21 cellular contexts compared by ENCODE assay signal in the genomic region with DNA sequence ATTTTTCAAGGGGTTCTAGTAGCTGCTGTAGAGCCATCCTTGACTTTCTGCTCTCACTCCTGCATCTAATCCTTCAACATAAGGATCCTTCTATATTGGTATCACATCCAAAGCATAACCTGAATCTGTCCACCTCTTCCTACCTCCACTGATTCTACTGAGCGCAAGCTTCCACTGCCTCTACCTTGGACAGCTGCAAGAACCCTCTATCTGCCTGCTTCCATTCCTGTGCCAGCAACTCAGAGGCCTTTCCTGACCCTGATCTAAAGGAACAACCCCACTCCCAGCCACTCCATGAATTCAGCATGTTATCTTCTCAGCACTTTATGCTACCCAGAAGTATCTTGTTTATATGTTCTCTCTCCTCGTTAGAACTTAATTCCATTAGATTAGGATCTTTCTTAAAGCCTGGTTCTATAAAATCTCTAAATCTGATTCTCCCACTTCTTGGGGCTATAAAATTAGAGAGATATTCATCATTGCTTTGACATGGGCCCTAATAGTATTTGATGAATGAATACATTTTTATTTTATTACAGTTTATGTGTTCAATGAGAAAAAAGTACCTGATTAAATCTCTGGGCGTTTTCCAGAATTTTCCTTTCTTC. TPM values are rescaled to one million over a fixed set of nuclear protein-coding genes. Genes with fewer than 3 reads are reported as not detected.
A peak's percentile ranks its signal among the peaks of the same experiment; 100 is the strongest.
DNase-seq lines count a peak whose midpoint lies in the region; ATAC-seq, FAIRE-seq and TF ChIP-seq lines count a peak whose summit lies in the region.
"Had no signal": no experiment of that assay in that cellular context is flagged by ENCODE, and none has a peak within 500 bp of the region (broad histone marks: within the 10 kb centered on the region; RNA-seq: fewer than 3 reads in every experiment).

No MANE protein-coding gene starts in this region.

- no peak for DNase-seq in activated T-cell treated with anti-CD3 and anti-CD28 coated beads, Interleukin-2, amount 50 U/mL, for 24 hours
- no peak for DNase-seq in activated T-cell treated with anti-CD3 and anti-CD28 coated beads, Interleukin-2, amount 50 U/mL, for 1 hour
- DNase-seq in GM12891 (ENCODE audit: insufficient read length, low spot score) (no peak), immature natural killer cell (no peak), upper lobe of left lung (no peak), spleen (no peak)
- DNase-seq in activated CD8-positive, alpha-beta T cell treated with anti-CD3 and anti-CD28 coated beads for 36 hours = no peak
- DNase-seq: activated gamma-delta T cell; C1 segment of cervical spinal cord; DMS 273 treated with DMSO at 0.1 percent for 48 hours; effector CD8-positive, alpha-beta T cell; esophagus squamous epithelium; HFFc6; kidney glomerular epithelial cell; mesendoderm; NCI-H524 treated with DMSO at 0.1 percent for 48 hours; nephron progenitor cell; stimulated activated naive CD4-positive, alpha-beta T cell; tibial artery had no signal

- no peak for FAIRE-seq in GM12891 (lab: Jason Lieb, UNC)

- no peak for TF ChIP-seq CTCF in activated CD8-positive, alpha-beta T cell treated with anti-CD3 and anti-CD28 coated beads for 36 hours (IDR thresholded peaks at IDR 0.05)
- TF ChIP-seq CTCF in upper lobe of left lung (IDR thresholded peaks at IDR 0.05) (no peak), spleen (IDR thresholded peaks at IDR 0.05 in 8 of 11, conservative IDR thresholded peaks at IDR 0.05 in 3 of 11) (no peak)

- peaks cover 21% of the 10 kb centered on the region for H3K9me3 Mint-ChIP-seq in activated T-cell treated with anti-CD3 and anti-CD28 coated beads, Interleukin-2, amount 50 U/mL, for 24 hours
- H3K9me3 Mint-ChIP-seq in activated CD8-positive, alpha-beta T cell treated with anti-CD3 and anti-CD28 coated beads for 36 hours = peaks cover 21% of the 10 kb centered on the region
- peaks cover 0 to 2% (median 0%) of the 10 kb centered on the region in 6 donors for H3K9me3 Mint-ChIP-seq in immature natural killer cell
- H3K9me3 Mint-ChIP-seq: HFFc6 had no signal

- H3K27me3 Mint-ChIP-seq in activated T-cell treated with anti-CD3 and anti-CD28 coated beads, Interleukin-2, amount 50 U/mL, for 24 hours = no peaks in the 10 kb centered on the region
- H3K27me3 Mint-ChIP-seq in activated CD8-positive, alpha-beta T cell treated with anti-CD3 and anti-CD28 coated beads for 36 hours = no peaks in the 10 kb centered on the region
- peaks cover 0 to 3% (median 0%) of the 10 kb centered on the region in 3 donors for H3K27me3 Mint-ChIP-seq in immature natural killer cell (ENCODE audit: low read depth in 3 of 3)

- no peaks in the 10 kb centered on the region for H3K27me3 ChIP-seq in upper lobe of left lung
- no peaks in the 10 kb centered on the region for H3K27me3 ChIP-seq in spleen (replicated peaks in 1 of 7)
- H3K27me3 ChIP-seq: esophagus squamous epithelium, tibial artery had no signal

- WGBS in upper lobe of left lung, 2 donors = 73 to 81% methylated on average over 3 of the region's 3 CpGs
- WGBS in spleen, 5 donors = 92 to 99% (median 94%) methylated on average over 3 of the region's 3 CpGs

- CTCF ChIA-PET in activated CD8-positive, alpha-beta T cell treated with anti-CD3 and anti-CD28 coated beads for 36 hours (lab: Charles Lee) = interaction anchor here (1.1 to 2.1 kb wide), 3 partner anchors 10 to 32 kb away, joined by 3 to 8 read pairs (median 3); no protein-coding TSS in a partner anchor

- TF ChIP-seq POLR2A in GM12891 (IDR thresholded peaks at IDR 0.05; ENCODE audit: low read depth, low read length) (peak; percentile 69), upper lobe of left lung (IDR thresholded peaks at IDR 0.05) (no peak), spleen (IDR thresholded peaks at IDR 0.05) (no peak)

- intact Hi-C loops in activated CD8-positive, alpha-beta T cell treated with anti-CD3 and anti-CD28 coated beads for 36 hours (cut with micrococcal nuclease) = no loop called here
- intact Hi-C loops in spleen (cut with DNase I; ENCODE audit: low total_unique reads) = no loop called here

- no peak for ATAC-seq in activated CD8-positive, alpha-beta T cell treated with anti-CD3 and anti-CD28 coated beads for 36 hours
- ATAC-seq in upper lobe of left lung (ENCODE audit: low FRiP score in 2 of 2) (no peak), HG02588 (IDR thresholded peaks at IDR 0.05; ENCODE audit: unreplicated experiment) (no peak)

- H3K4me3 ChIP-seq in upper lobe of left lung (no peak overlapping the region), spleen (no peak overlapping the region)
- H3K4me3 ChIP-seq: esophagus squamous epithelium, tibial artery had no signal

- H3K9me3 ChIP-seq in upper lobe of left lung = no peaks in the 10 kb centered on the region
- H3K9me3 ChIP-seq in spleen = peaks cover 0 to 10% (median 6%) of the 10 kb centered on the region in 8 donors
- H3K9me3 ChIP-seq: esophagus squamous epithelium, tibial artery had no signal

- H3K36me3 ChIP-seq in upper lobe of left lung = peaks cover 38 to 83% (median 61%) of the 10 kb centered on the region in 4 donors
- H3K36me3 ChIP-seq in spleen = peaks cover 8 to 100% (median 79%) of the 10 kb centered on the region in 6 donors

- no peak overlapping the region for H3K4me3 Mint-ChIP-seq in activated T-cell treated with anti-CD3 and anti-CD28 coated beads, Interleukin-2, amount 50 U/mL, for 24 hours
- H3K4me3 Mint-ChIP-seq in activated CD8-positive, alpha-beta T cell treated with anti-CD3 and anti-CD28 coated beads for 36 hours = no peak overlapping the region
- no peak overlapping the region for H3K4me3 Mint-ChIP-seq in immature natural killer cell
- H3K4me3 Mint-ChIP-seq: HFFc6, nephron progenitor cell had no signal

- no peak for TF ChIP-seq EP300 in upper lobe of left lung (IDR thresholded peaks at IDR 0.05)

- POLR2A ChIA-PET in activated CD8-positive, alpha-beta T cell treated with anti-CD3 and anti-CD28 coated beads for 36 hours (lab: Charles Lee) = interaction anchor here (0.7 to 4.1 kb wide), 8 partner anchors 9 to 32 kb away, joined by 3 to 25 read pairs (median 6); no protein-coding TSS in a partner anchor

- H3K27ac ChIP-seq in upper lobe of left lung (no peak overlapping the region), spleen (peak overlapping the region in 1 of 8 donors; percentile 40)
- H3K27ac ChIP-seq: esophagus squamous epithelium, parathyroid adenoma, tibial artery had no signal

- H3K27ac Mint-ChIP-seq in activated T-cell treated with anti-CD3 and anti-CD28 coated beads, Interleukin-2, amount 50 U/mL, for 24 hours = peak overlapping the region; percentile 15
- H3K27ac Mint-ChIP-seq in activated CD8-positive, alpha-beta T cell treated with anti-CD3 and anti-CD28 coated beads for 36 hours = peak overlapping the region; percentile 41
- H3K27ac Mint-ChIP-seq in immature natural killer cell = peak overlapping the region in 4 of 6 donors; percentile 5 to 77 (median 67)
- H3K27ac Mint-ChIP-seq: HFFc6, nephron progenitor cell had no signal

- H3K36me3 Mint-ChIP-seq in activated T-cell treated with anti-CD3 and anti-CD28 coated beads, Interleukin-2, amount 50 U/mL, for 24 hours (ENCODE audit: low read depth) = peaks cover 82% of the 10 kb centered on the region
- H3K36me3 Mint-ChIP-seq in activated CD8-positive, alpha-beta T cell treated with anti-CD3 and anti-CD28 coated beads for 36 hours (ENCODE audit: low read depth) = peaks cover 78% of the 10 kb centered on the region
- peaks cover 33 to 68% (median 56%) of the 10 kb centered on the region in 3 donors for H3K36me3 Mint-ChIP-seq in immature natural killer cell

- H3K4me1 Mint-ChIP-seq in activated T-cell treated with anti-CD3 and anti-CD28 coated beads, Interleukin-2, amount 50 U/mL, for 24 hours (ENCODE audit: low read depth) = peaks cover 84% of the 10 kb centered on the region
- peaks cover 70% of the 10 kb centered on the region for H3K4me1 Mint-ChIP-seq in activated CD8-positive, alpha-beta T cell treated with anti-CD3 and anti-CD28 coated beads for 36 hours (ENCODE audit: low read depth)
- peaks cover 18 to 79% of the 10 kb centered on the region in 2 donors for H3K4me1 Mint-ChIP-seq in immature natural killer cell
- H3K4me1 Mint-ChIP-seq: nephron progenitor cell had no signal

- H3K4me1 ChIP-seq in upper lobe of left lung = peaks cover 18 to 38% (median 20%) of the 10 kb centered on the region in 4 donors
- H3K4me1 ChIP-seq in spleen = peaks cover 29 to 80% (median 42%) of the 10 kb centered on the region in 6 donors
- H3K4me1 ChIP-seq: parathyroid adenoma had no signal

TF ChIP-seq in GM12891, 5 proteins besides CTCF, POLR2A, EP300 and RAD21:
- no peak for TF ChIP-seq SPI1 (IDR thresholded peaks at IDR 0.05; ENCODE audit: low read depth, low read length)
- TF ChIP-seq POU2F2 (IDR thresholded peaks at IDR 0.05; ENCODE audit: low read depth, low read length) = no peak
- TF ChIP-seq POLR2AphosphoS5 (IDR thresholded peaks at IDR 0.05; ENCODE audit: low read depth, low read length) = no peak; the same call in 1 of the 2 replicates
- no peak for TF ChIP-seq PAX5 (IDR thresholded peaks at IDR 0.05; ENCODE audit: insufficient read depth, low read length, severe bottlenecking)
- TF ChIP-seq TAF1 (IDR thresholded peaks at IDR 0.05; ENCODE audit: low read depth, low read length) = no peak

RNA-seq across cellular contexts. Expression of a gene that starts 6.9 kb away (rescaled TPM):
- 320 TPM for polyA plus RNA-seq in GM12891 (2012; ENCODE audit: low read depth, missing spikeins)
- 100 to 1,000 TPM; 293 to 311 TPM for total RNA-seq in activated CD8-positive, alpha-beta T cell treated with anti-CD3 and anti-CD28 coated beads for 36 hours
- polyA plus RNA-seq in immature natural killer cell = 100 to 1,000 TPM in 1 of 3 donors, 10 to 100 TPM in 2; 79.4 to 121 (median 99.4) TPM
- 100 to 1,000 TPM in 2 of 6 donors, 10 to 100 TPM in 4; 69.3 to 120 (median 83.1) TPM for total RNA-seq in upper lobe of left lung
- 100 to 1,000 TPM in 6 of 7 donors, 10 to 100 TPM in 1; 98.0 to 246 (median 171) TPM for total RNA-seq in spleen
- polyA plus RNA-seq in spleen = 10 to 100 TPM; 19.5 to 61.4 (median 25.6) TPM

Comparison
In these comparisons a context has a peak if more than half of its experiments do, and no peak if none do; other contexts are left out.
1. H3K27ac Mint-ChIP-seq: peak in every context shown above with its lines; median percentile 67 in immature natural killer cell; 41 in activated CD8-positive, alpha-beta T cell treated with anti-CD3 and anti-CD28 coated beads for 36 hours; 15 in activated T-cell treated with anti-CD3 and anti-CD28 coated beads, Interleukin-2, amount 50 U/mL, for 24 hours.